Comparison of ENCODE assay signal across 13 cellular contexts in the genomic region with DNA sequence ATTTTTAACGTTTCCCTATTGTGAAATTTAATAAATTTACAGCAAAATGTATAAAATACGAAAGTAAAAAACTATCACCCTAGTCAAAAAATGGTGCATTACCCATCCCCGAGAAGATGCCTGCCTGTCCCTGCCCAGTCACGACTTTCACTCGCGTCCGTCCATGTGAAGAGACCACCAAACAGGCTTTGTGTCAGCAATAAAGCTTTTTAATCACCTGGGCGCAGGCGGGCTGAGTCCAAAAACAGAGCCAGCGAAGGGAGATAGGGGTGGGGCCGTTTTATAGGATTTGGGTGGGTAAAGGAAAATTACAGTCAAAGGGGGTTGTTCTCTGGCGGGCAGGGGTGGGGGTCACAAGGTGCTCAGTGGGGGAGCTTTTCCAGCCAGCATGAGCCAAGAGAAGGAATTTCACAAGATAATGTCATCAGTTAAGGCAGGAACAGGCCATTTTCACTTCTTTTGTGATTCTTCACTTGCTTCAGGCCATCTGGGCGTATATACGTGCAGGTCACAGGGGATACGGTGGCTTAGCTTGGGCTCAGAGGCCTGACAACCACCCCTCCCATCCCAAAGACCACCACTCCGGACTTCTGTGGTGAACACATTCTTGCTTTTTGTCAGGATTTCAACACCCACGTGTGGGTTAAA. TPM values are rescaled to one million over a fixed set of nuclear protein-coding genes. Genes with fewer than 3 reads are reported as not detected.
DNase-seq lines count a peak whose midpoint lies in the region; ATAC-seq, FAIRE-seq and TF ChIP-seq lines count a peak whose summit lies in the region.
"Not testable (repeated sequence)": the region's sequence is repeated elsewhere in the genome, so short reads cannot be mapped to it uniquely, and the experiment has no call there.
"Had no signal": no experiment of that assay in that cellular context is flagged by ENCODE, and none has a peak within 500 bp of the region (broad histone marks: within the 10 kb centered on the region; RNA-seq: fewer than 3 reads in every experiment).

No MANE protein-coding gene starts in this region.

- H3K27me3 Mint-ChIP-seq in nephron progenitor cell (ENCODE audit: low read depth, poor library complexity); progenitor cell of endocrine pancreas: not testable (repeated sequence)

- peaks cover 43% of the 10 kb centered on the region for H3K9me3 Mint-ChIP-seq in nephron progenitor cell
- not testable (repeated sequence) for H3K9me3 Mint-ChIP-seq in progenitor cell of endocrine pancreas (ENCODE audit: low read depth)

- BruUV-seq in K562 (replicated peaks; lab: Mats Ljungman, UMichigan), result not testable (repeated sequence)

- not testable (repeated sequence) for H3K9me2 ChIP-seq in Loucy (replicated peaks; ENCODE audit: low read depth, low read length)

- not testable (repeated sequence) for FAIRE-seq in K562 (lab: Jason Lieb, UNC)

- POLR2A ChIA-PET in K562 (lab: Yijun Ruan, JAX), result interaction anchor here (0.9 to 1.2 kb wide), 3 partner anchors 9 to 14 kb away, joined by 3 to 4 read pairs (median 4); no protein-coding TSS in a partner anchor

- not testable (repeated sequence) for ATAC-seq in K562, heart right ventricle

- H3K4me1 Mint-ChIP-seq in nephron progenitor cell (peaks cover 63% of the 10 kb centered on the region), progenitor cell of endocrine pancreas (ENCODE audit: low read depth) (peaks cover 32% of the 10 kb centered on the region)

- H3K36me3 ChIP-seq in Loucy (ENCODE audit: insufficient read depth, low read length); K562 (ENCODE audit: control insufficient read depth, insufficient read depth, low read length); heart right ventricle; uterus: not testable (repeated sequence)

- peak overlapping the region; percentile 96 for H3K9ac ChIP-seq in Loucy (ENCODE audit: low read depth, low read length, poor library complexity, severe bottlenecking)
- H3K9ac ChIP-seq in K562 (ENCODE audit: insufficient read depth in 1 of 2, low read depth in 2 of 2, low read length in 2 of 2), result peak overlapping the region; percentile 33 to 86; a peak in 2 of 4 replicates

- H3K9me1 ChIP-seq in K562 (ENCODE audit: control insufficient read depth, insufficient read depth, low read length), result not testable (repeated sequence)

- in situ Hi-C loops in K562 (cut with MboI), result not testable (repeated sequence)

- H3F3A ChIP-seq in Loucy (ENCODE audit: low read depth), result peaks cover 34% of the 10 kb centered on the region

- intact Hi-C loops in K562 (cut with micrococcal nuclease); heart right ventricle (cut with DNase I); uterus (cut with DNase I; ENCODE audit: low total_unique reads): not testable (repeated sequence)

- not testable (repeated sequence) for TF ChIP-seq CTCF in Loucy (conservative IDR thresholded peaks at IDR 0.05; ENCODE audit: low read length); K562 (IDR thresholded peaks at IDR 0.05 in 2 of 3, conservative IDR thresholded peaks at IDR 0.05 in 1 of 3; ENCODE audit: insufficient read depth in 2 of 3, low read depth in 1 of 3, low read length in 3 of 3); heart right ventricle (IDR thresholded peaks at IDR 0.05); nephron progenitor cell (IDR thresholded peaks at IDR 0.05); progenitor cell of endocrine pancreas (IDR thresholded peaks at IDR 0.05; ENCODE audit: unreplicated experiment); uterus (IDR thresholded peaks at IDR 0.05)

- 73% methylated on average over 17 of the region's 17 CpGs for WGBS in K562 (ENCODE audit: insufficient coverage, low coverage, missing lambda C conversion rate)
- 85 to 87% methylated on average over 17 of the region's 17 CpGs for WGBS in heart right ventricle, 2 donors

- H3K9me3 ChIP-seq in Loucy (ENCODE audit: insufficient read depth, low read depth, low read length); K562 (replicated peaks; ENCODE audit: control insufficient read depth, insufficient read depth, low read depth, low read length); heart right ventricle; uterus: not testable (repeated sequence)

- H3K27ac Mint-ChIP-seq in nephron progenitor cell (peak overlapping the region; percentile 86), progenitor cell of endocrine pancreas (peak overlapping the region; percentile 21)

- not testable (repeated sequence) for TF ChIP-seq POLR2A in K562 (conservative IDR thresholded peaks at IDR 0.05); uterus (IDR thresholded peaks at IDR 0.05)

- H3K27me3 ChIP-seq in Loucy (ENCODE audit: insufficient read depth, low read length, poor library complexity, severe bottlenecking); K562 (ENCODE audit: control insufficient read depth in 2 of 2, insufficient read depth in 2 of 2, low read length in 2 of 2); heart right ventricle; uterus: not testable (repeated sequence)

- H3K4me3 ChIP-seq in Loucy (ENCODE audit: low read length, poor library complexity, severe bottlenecking), result peak overlapping the region; percentile 88
- not testable (repeated sequence) for H3K4me3 ChIP-seq in K562, heart right ventricle, uterus

- H3K4me2 ChIP-seq in Loucy (ENCODE audit: low read depth, low read length, poor library complexity, severe bottlenecking) (peak overlapping the region; percentile 82), K562 (ENCODE audit: insufficient read depth, low read length) (peak overlapping the region; percentile 58)

- TF ChIP-seq RAD21 in K562 (CRISPR knock-in tag; conservative IDR thresholded peaks at IDR 0.05 in 1 of 2, IDR thresholded peaks at IDR 0.05 in 1 of 2), result not testable (repeated sequence)

- peak overlapping the region; percentile 70 for H3K4me3 Mint-ChIP-seq in nephron progenitor cell
- not testable (repeated sequence) for H3K4me3 Mint-ChIP-seq in progenitor cell of endocrine pancreas (ENCODE audit: low read depth)

- H3K27ac ChIP-seq in K562 (ENCODE audit: extremely low read depth, low read depth, low read length) (peak overlapping the region; percentile 61), heart right ventricle (peak overlapping the region in 9 of 10 donors; percentile 23 to 90 (median 84)), uterus (peak overlapping the region; percentile 79 to 83)

- CTCF ChIA-PET in K562 (lab: Yijun Ruan, JAX; ENCODE audit: low intra/inter-chr PET ratio), result not testable (repeated sequence)

- peak; percentile 91 for DNase-seq in ELF-1 (ENCODE audit: low read depth, low spot score)
- DNase-seq in K562 (ENCODE audit: extremely low read depth in 1 of 4, low spot score in 3 of 4); heart right ventricle; nephron progenitor cell; progenitor cell of endocrine pancreas (ENCODE audit: low spot score, unreplicated experiment); uterus: not testable (repeated sequence)
- peak; percentile 26 for DNase-seq in islet precursor cell

- H3K4me1 ChIP-seq in Loucy (ENCODE audit: insufficient read depth, low read length, poor library complexity, severe bottlenecking) (peaks cover 68% of the 10 kb centered on the region), K562 (replicated peaks in 1 of 2; ENCODE audit: control insufficient read depth in 2 of 2, insufficient read depth in 2 of 2, low read length in 2 of 2) (peaks cover 40% of the 10 kb centered on the region in 2 experiments), heart right ventricle (peaks cover 7 to 55% (median 30%) of the 10 kb centered on the region in 9 donors), uterus (peaks cover 7 to 11% of the 10 kb centered on the region in 2 donors)

- not testable (repeated sequence) for TF ChIP-seq EP300 in K562 (IDR thresholded peaks at IDR 0.05; ENCODE audit: low read length)

- H2AFZ ChIP-seq in Loucy (ENCODE audit: low read length), result not testable (repeated sequence)
- peak overlapping the region; percentile 76 for H2AFZ ChIP-seq in K562 (ENCODE audit: low read depth, low read length)

- H3K79me2 ChIP-seq in Loucy (ENCODE audit: insufficient read depth, low read length), result peaks cover 47% of the 10 kb centered on the region
- H3K79me2 ChIP-seq in K562 (ENCODE audit: control insufficient read depth, insufficient read depth, low read length), result not testable (repeated sequence)

- not testable (repeated sequence) for H4K20me1 ChIP-seq in Loucy (ENCODE audit: insufficient read depth, low read length, poor library complexity, severe bottlenecking); K562 (replicated peaks; ENCODE audit: control insufficient read depth, insufficient read depth, low read length)

- H3K36me3 Mint-ChIP-seq in nephron progenitor cell (ENCODE audit: low read depth); progenitor cell of endocrine pancreas (ENCODE audit: insufficient read depth): not testable (repeated sequence)

RNA-seq across cellular contexts. Expression of a gene that starts 13.1 kb away (rescaled TPM):
- 6.0 and 26.3 TPM in 2 replicates for total RNA-seq in K562 (2011; cell fraction: chromatin; rRNA removed; ENCODE audit: low replicate concordance)
- 38.8 and 53.5 TPM in 2 replicates for total RNA-seq in K562 (2011; cell fraction: nucleolus; rRNA removed)
- 31.1 and 36.4 TPM in 2 replicates for total RNA-seq in K562 (2011; cell fraction: nucleoplasm; rRNA removed)
- 49.6 and 70.6 TPM in 2 replicates for total RNA-seq in K562 (2014; rRNA removed)
- 41.0 and 51.5 TPM in 2 replicates for total RNA-seq in K562 (2014; rRNA removed; fragmentation: Illumina TruSeq; extraction: Trizol)
- 155 and 161 TPM in 2 replicates for total RNA-seq in K562 (2015; rRNA removed; fragmentation: Illumina TruSeq; extraction: Trizol)
- 163 and 164 TPM in 2 replicates for total RNA-seq in K562 (2021)
- 22.7 and 77.6 TPM in 2 replicates for polyA plus RNA-seq in K562 (2011; rRNA removed)
- polyA plus RNA-seq in K562 (2011; cell fraction: cytosol; rRNA removed), result 128 TPM in 2 replicates
- polyA plus RNA-seq in K562 (2011; cell fraction: nucleus; rRNA removed), result 28.0 and 34.2 TPM in 2 replicates
- polyA plus RNA-seq in K562 (2012), result 478 and 481 TPM in 2 replicates
- polyA plus RNA-seq in K562 (2014; fragmentation: Illumina TruSeq; extraction: Trizol), result 242 and 297 TPM in 2 replicates
- 100 to 1,000 TPM; 452 to 461 TPM for polyA plus RNA-seq in K562 (2014; fragmentation: Nextera tagmentation; extraction: Ambion mirVana)
- polyA plus RNA-seq in K562 (2014; rRNA removed), result 77.7 and 150 TPM in 2 replicates
- polyA minus RNA-seq in K562 (2011; rRNA and poly(A)+ RNA removed), result 19.8 and 26.3 TPM in 2 replicates
- 49.6 and 95.7 TPM in 2 replicates for polyA minus RNA-seq in K562 (2011; cell fraction: cytosol; rRNA and poly(A)+ RNA removed)
- polyA minus RNA-seq in K562 (2011; cell fraction: nucleus; rRNA and poly(A)+ RNA removed), result 6.9 and 19.4 TPM in 2 replicates
- 100 to 1,000 TPM in 9 of 10 donors, 10 to 100 TPM in 1; 94.1 to 591 (median 172) TPM for total RNA-seq in heart right ventricle
- polyA plus RNA-seq in heart right ventricle, result 1,000 to 10,000 TPM in 1 of 2 donors, 100 to 1,000 TPM in 1; 676 to 1,409 TPM
- 99.3 and 105 TPM in 2 replicates for total RNA-seq in progenitor cell of endocrine pancreas
- 1,000 to 10,000 TPM in 1 of 4 donors, 100 to 1,000 TPM in 2, 10 to 100 TPM in 1; 22.2 to 1,343 (median 242) TPM for total RNA-seq in uterus

RNA-seq across cellular contexts. Expression of a gene that starts 19.9 kb away (rescaled TPM):
- total RNA-seq in K562 (2011; cell fraction: chromatin; rRNA removed; ENCODE audit: low replicate concordance), result 394 and 929 TPM in 2 replicates
- 1,445 and 1,483 TPM in 2 replicates for total RNA-seq in K562 (2011; cell fraction: nucleolus; rRNA removed)
- 1,061 and 1,262 TPM in 2 replicates for total RNA-seq in K562 (2011; cell fraction: nucleoplasm; rRNA removed)
- total RNA-seq in K562 (2014; rRNA removed) (793 and 818 TPM in 2 replicates), K562 (2014; rRNA removed; fragmentation: Illumina TruSeq; extraction: Trizol) (572 and 787 TPM in 2 replicates), K562 (2015; rRNA removed; fragmentation: Illumina TruSeq; extraction: Trizol) (979 and 985 TPM in 2 replicates), K562 (2021) (691 and 717 TPM in 2 replicates), heart right ventricle (100 to 1,000 TPM in 4 of 10 donors, 10 to 100 TPM in 6; 51.6 to 182 (median 94.9) TPM), progenitor cell of endocrine pancreas (2.3 TPM in 2 replicates), uterus (100 to 1,000 TPM in 2 of 4 donors, 10 to 100 TPM in 2; 13.4 to 672 (median 239) TPM)
- polyA plus RNA-seq in K562 (2011; rRNA removed) (900 and 1,311 TPM in 2 replicates), K562 (2014; fragmentation: Illumina TruSeq; extraction: Trizol) (1,966 and 1,984 TPM in 2 replicates), K562 (2014; fragmentation: Nextera tagmentation; extraction: Ambion mirVana) (1,000 to 10,000 TPM; 4,252 to 5,579 TPM), K562 (2014; rRNA removed) (974 and 999 TPM in 2 replicates), heart right ventricle (100 to 1,000 TPM; 235 to 427 TPM)
- polyA plus RNA-seq in K562 (2011; cell fraction: cytosol; rRNA removed), result 2,724 and 2,737 TPM in 2 replicates
- polyA plus RNA-seq in K562 (2011; cell fraction: nucleus; rRNA removed), result 780 and 1,049 TPM in 2 replicates
- 1,084 and 1,212 TPM in 2 replicates for polyA plus RNA-seq in K562 (2012)
- 752 and 801 TPM in 2 replicates for polyA minus RNA-seq in K562 (2011; rRNA and poly(A)+ RNA removed)
- 577 and 662 TPM in 2 replicates for polyA minus RNA-seq in K562 (2011; cell fraction: cytosol; rRNA and poly(A)+ RNA removed)
- 139 and 266 TPM in 2 replicates for polyA minus RNA-seq in K562 (2011; cell fraction: nucleus; rRNA and poly(A)+ RNA removed)

RNA-seq across cellular contexts. Expression of a gene that starts 26.1 kb away (rescaled TPM):
- total RNA-seq in K562 (2011; cell fraction: chromatin; rRNA removed; ENCODE audit: low replicate concordance), result 6.5 and 20.8 TPM in 2 replicates
- total RNA-seq in K562 (2011; cell fraction: nucleolus; rRNA removed), result 47.0 and 138 TPM in 2 replicates
- 31.5 and 44.9 TPM in 2 replicates for total RNA-seq in K562 (2011; cell fraction: nucleoplasm; rRNA removed)
- total RNA-seq in K562 (2014; rRNA removed), result 52.8 and 187 TPM in 2 replicates
- total RNA-seq in K562 (2014; rRNA removed; fragmentation: Illumina TruSeq; extraction: Trizol), result 137 and 145 TPM in 2 replicates
- total RNA-seq in K562 (2015; rRNA removed; fragmentation: Illumina TruSeq; extraction: Trizol), result 290 and 356 TPM in 2 replicates
- 693 and 698 TPM in 2 replicates for total RNA-seq in K562 (2021)
- 205 and 655 TPM in 2 replicates for polyA plus RNA-seq in K562 (2011; rRNA removed)
- polyA plus RNA-seq in K562 (2011; cell fraction: cytosol; rRNA removed), result 600 and 1,150 TPM in 2 replicates
- 59.9 and 198 TPM in 2 replicates for polyA plus RNA-seq in K562 (2011; cell fraction: nucleus; rRNA removed)
- polyA plus RNA-seq in K562 (2012), result 488 and 506 TPM in 2 replicates
- polyA plus RNA-seq in K562 (2014; fragmentation: Illumina TruSeq; extraction: Trizol), result 472 and 547 TPM in 2 replicates
- 1,000 to 10,000 TPM; 3,629 to 4,872 TPM for polyA plus RNA-seq in K562 (2014; fragmentation: Nextera tagmentation; extraction: Ambion mirVana)
- 255 and 328 TPM in 2 replicates for polyA plus RNA-seq in K562 (2014; rRNA removed)
- 69.9 and 190 TPM in 2 replicates for polyA minus RNA-seq in K562 (2011; rRNA and poly(A)+ RNA removed)
- 143 and 401 TPM in 2 replicates for polyA minus RNA-seq in K562 (2011; cell fraction: cytosol; rRNA and poly(A)+ RNA removed)
- 14.8 and 71.3 TPM in 2 replicates for polyA minus RNA-seq in K562 (2011; cell fraction: nucleus; rRNA and poly(A)+ RNA removed)
- 100 to 1,000 TPM in 7 of 10 donors, 10 to 100 TPM in 3; 57.2 to 333 (median 144) TPM for total RNA-seq in heart right ventricle
- polyA plus RNA-seq in heart right ventricle, result 100 to 1,000 TPM; 423 to 843 TPM
- total RNA-seq in progenitor cell of endocrine pancreas, result 33.2 and 33.5 TPM in 2 replicates
- total RNA-seq in uterus, result 100 to 1,000 TPM in 3 of 4 donors, 10 to 100 TPM in 1; 27.8 to 926 (median 269) TPM

RNA-seq across cellular contexts. Expression of a gene that starts 34.4 kb away (rescaled TPM):
- total RNA-seq in K562 (2011; cell fraction: chromatin; rRNA removed; ENCODE audit: low replicate concordance), result not detected in 2 replicates
- not detected in 2 replicates for total RNA-seq in K562 (2011; cell fraction: nucleolus; rRNA removed)
- total RNA-seq in K562 (2011; cell fraction: nucleoplasm; rRNA removed), result not detected in 2 replicates
- not detected in 2 replicates for total RNA-seq in K562 (2014; rRNA removed)
- not detected in 2 replicates for total RNA-seq in K562 (2014; rRNA removed; fragmentation: Illumina TruSeq; extraction: Trizol)
- total RNA-seq in K562 (2015; rRNA removed; fragmentation: Illumina TruSeq; extraction: Trizol), result not detected in 2 replicates
- not detected in 2 replicates for total RNA-seq in K562 (2021)
- polyA plus RNA-seq in K562 (2011; rRNA removed), result not detected in 2 replicates
- polyA plus RNA-seq in K562 (2011; cell fraction: cytosol; rRNA removed), result not detected in 2 replicates
- not detected in 2 replicates for polyA plus RNA-seq in K562 (2011; cell fraction: nucleus; rRNA removed)
- polyA plus RNA-seq in K562 (2012), result not detected in 2 replicates
- not detected in 2 replicates for polyA plus RNA-seq in K562 (2014; fragmentation: Illumina TruSeq; extraction: Trizol)
- not detected for polyA plus RNA-seq in K562 (2014; fragmentation: Nextera tagmentation; extraction: Ambion mirVana)
- 0.19 TPM in 1 of 2 replicates, not detected in the other for polyA plus RNA-seq in K562 (2014; rRNA removed)
- not detected in 2 replicates for polyA minus RNA-seq in K562 (2011; rRNA and poly(A)+ RNA removed)
- polyA minus RNA-seq in K562 (2011; cell fraction: cytosol; rRNA and poly(A)+ RNA removed), result not detected in 2 replicates
- polyA minus RNA-seq in K562 (2011; cell fraction: nucleus; rRNA and poly(A)+ RNA removed), result not detected in 2 replicates
- not detected for total RNA-seq in heart right ventricle
- not detected for polyA plus RNA-seq in heart right ventricle
- not detected in 2 replicates for total RNA-seq in progenitor cell of endocrine pancreas
- not detected for total RNA-seq in uterus
- total RNA-seq: Calu3; CD4-positive, CD25-positive, alpha-beta regulatory T cell; Peyer's patch had no signal
- polyA plus RNA-seq: A549; CD4-positive, CD25-positive, alpha-beta regulatory T cell; IgD-negative memory B cell had no signal

RNA-seq across cellular contexts. Expression of a gene that starts 35.6 kb away (rescaled TPM):
- total RNA-seq in K562 (2011; cell fraction: chromatin; rRNA removed; ENCODE audit: low replicate concordance), result 45.4 and 151 TPM in 2 replicates
- total RNA-seq in K562 (2011; cell fraction: nucleolus; rRNA removed), result 117 and 141 TPM in 2 replicates
- 54.9 and 57.5 TPM in 2 replicates for total RNA-seq in K562 (2011; cell fraction: nucleoplasm; rRNA removed)
- 22.7 and 26.2 TPM in 2 replicates for total RNA-seq in K562 (2014; rRNA removed)
- 2.1 and 2.5 TPM in 2 replicates for total RNA-seq in K562 (2014; rRNA removed; fragmentation: Illumina TruSeq; extraction: Trizol)
- 7.6 and 9.7 TPM in 2 replicates for total RNA-seq in K562 (2015; rRNA removed; fragmentation: Illumina TruSeq; extraction: Trizol)
- 33.6 and 37.1 TPM in 2 replicates for total RNA-seq in K562 (2021)
- polyA plus RNA-seq in K562 (2011; rRNA removed), result 14.0 and 22.7 TPM in 2 replicates
- 20.4 and 42.5 TPM in 2 replicates for polyA plus RNA-seq in K562 (2011; cell fraction: cytosol; rRNA removed)
- 174 and 271 TPM in 2 replicates for polyA plus RNA-seq in K562 (2011; cell fraction: nucleus; rRNA removed)
- 17.2 and 19.0 TPM in 2 replicates for polyA plus RNA-seq in K562 (2012)
- 4.5 and 10.9 TPM in 2 replicates for polyA plus RNA-seq in K562 (2014; fragmentation: Illumina TruSeq; extraction: Trizol)
- under 1 TPM in 1 of 2 experiments, not detected in 1; 0.20 TPM for polyA plus RNA-seq in K562 (2014; fragmentation: Nextera tagmentation; extraction: Ambion mirVana)
- 30.0 and 32.0 TPM in 2 replicates for polyA plus RNA-seq in K562 (2014; rRNA removed)
- 2.1 and 3.3 TPM in 2 replicates for polyA minus RNA-seq in K562 (2011; rRNA and poly(A)+ RNA removed)
- 8.1 and 9.7 TPM in 2 replicates for polyA minus RNA-seq in K562 (2011; cell fraction: cytosol; rRNA and poly(A)+ RNA removed)
- 23.6 and 27.2 TPM in 2 replicates for polyA minus RNA-seq in K562 (2011; cell fraction: nucleus; rRNA and poly(A)+ RNA removed)
- total RNA-seq in heart right ventricle, result 1 to 10 TPM in 1 of 10 donors, under 1 TPM in 6, not detected in 3; 0.09 to 1.6 (median 0.25) TPM
- polyA plus RNA-seq in heart right ventricle, result 1 to 10 TPM in 1 of 2 donors, under 1 TPM in 1; 0.75 to 1.7 TPM
- 277 and 294 TPM in 2 replicates for total RNA-seq in progenitor cell of endocrine pancreas
- 10 to 100 TPM in 2 of 4 donors, 1 to 10 TPM in 2; 1.8 to 39.7 (median 19.9) TPM for total RNA-seq in uterus
- polyA plus RNA-seq: CD4-positive, CD25-positive, alpha-beta regulatory T cell; IgD-negative memory B cell had no signal
